In genomic region chr3:177904661-177905060, GRCh38 we compare ENCODE assay signal across 12 cellular contexts.
A peak's percentile ranks its signal among the peaks of the same experiment; 100 is the strongest.
DNase-seq lines count a peak whose midpoint lies in the region; ATAC-seq and TF ChIP-seq lines count a peak whose summit lies in the region.
"Had no signal": no experiment of that assay in that cellular context is flagged by ENCODE, and none has a peak within 500 bp of the region (broad histone marks: within the 10 kb centered on the region; RNA-seq: fewer than 3 reads in every experiment).

No MANE protein-coding gene starts in this region.

- H3K4me1 Mint-ChIP-seq in HFFc6 (ENCODE audit: low read depth) (peaks cover 49% of the 10 kb centered on the region), progenitor cell of endocrine pancreas (ENCODE audit: low read depth) (peaks cover 13% of the 10 kb centered on the region)

- H3K36me3 Mint-ChIP-seq in HFFc6 (ENCODE audit: low read depth), result peaks cover 14% of the 10 kb centered on the region
- H3K36me3 Mint-ChIP-seq in progenitor cell of endocrine pancreas (ENCODE audit: insufficient read depth), result peaks cover 3% of the 10 kb centered on the region

- intact Hi-C loops in body of pancreas (cut with DNase I), result no loop called here

- ATAC-seq in body of pancreas, result no peak
- no peak for ATAC-seq in thoracic aorta (ENCODE audit: insufficient number of reproducible peaks, low FRiP score, low read depth)
- no peak for ATAC-seq in HG03469 (IDR thresholded peaks at IDR 0.05; ENCODE audit: unreplicated experiment)

- no peak for TF ChIP-seq POLR2A in body of pancreas (IDR thresholded peaks at IDR 0.05)

- no peak for TF ChIP-seq CTCF in HFFc6 (IDR thresholded peaks at IDR 0.05)
- no peak for TF ChIP-seq CTCF in body of pancreas (IDR thresholded peaks at IDR 0.05)
- TF ChIP-seq CTCF in thoracic aorta (IDR thresholded peaks at IDR 0.05), result no peak
- no peak for TF ChIP-seq CTCF in progenitor cell of endocrine pancreas (IDR thresholded peaks at IDR 0.05; ENCODE audit: unreplicated experiment)

- H3K27ac Mint-ChIP-seq in HFFc6 (peak overlapping the region; percentile 91), progenitor cell of endocrine pancreas (no peak overlapping the region)
- H3K27ac Mint-ChIP-seq: activated T-helper 2 cell treated with anti-CD3 and anti-CD28 coated beads, Interferon-gamma antibody, Interleukin-2, Interleukin-4, amounts not matched to agents 10 μg/mL and 5 μg/mL and 100 μg/mL, durations not matched to agents 14 hours and 24 hours and 36 hours had no signal

- H3K27ac ChIP-seq in body of pancreas (peak overlapping the region; percentile 29 to 76 (median 64)), layer of hippocampus (ENCODE audit: low read depth, low read length) (peak overlapping the region; percentile 65), thoracic aorta (peak overlapping the region; percentile 67 to 70)

- H3K9me3 ChIP-seq in body of pancreas (peaks cover 0 to 4% (median 0%) of the 10 kb centered on the region in 3 donors), thoracic aorta (peaks cover 11% of the 10 kb centered on the region)

- peak overlapping the region; percentile 71 for H3K4me3 Mint-ChIP-seq in HFFc6
- no peak overlapping the region for H3K4me3 Mint-ChIP-seq in progenitor cell of endocrine pancreas (ENCODE audit: low read depth)

- no peak overlapping the region for H3K4me3 ChIP-seq in body of pancreas
- no peak overlapping the region for H3K4me3 ChIP-seq in thoracic aorta

- peaks cover 9% of the 10 kb centered on the region for H3K9me3 Mint-ChIP-seq in HFFc6
- H3K9me3 Mint-ChIP-seq in progenitor cell of endocrine pancreas (ENCODE audit: low read depth), result peaks cover 5% of the 10 kb centered on the region

- DNase-seq in HFFc6, result peak; percentile 62
- no peak for DNase-seq in body of pancreas
- no peak for DNase-seq in thoracic aorta (ENCODE audit: low spot score)
- DNase-seq in activated CD4-positive, alpha-beta T cell treated with anti-CD3 and anti-CD28 coated beads for 1 hour, result no peak
- no peak for DNase-seq in progenitor cell of endocrine pancreas (ENCODE audit: low spot score, unreplicated experiment)
- no peak for DNase-seq in NCI-H510A treated with DMSO at 0.1 percent for 48 hours (lab: John Stamatoyannopoulos, UW)
- DNase-seq: activated CD4-positive, alpha-beta T cell treated with anti-CD3 and anti-CD28 coated beads for 4 hours; Calu3; NCI-H1417 had no signal

- H3K4me1 ChIP-seq in body of pancreas (peaks cover 14% of the 10 kb centered on the region), thoracic aorta (ENCODE audit: control insufficient read depth in 1 of 2, low read depth in 2 of 2) (peaks cover 25 to 51% of the 10 kb centered on the region in 2 donors)

- H3K27me3 Mint-ChIP-seq in HFFc6 (ENCODE audit: insufficient read depth) (no peaks in the 10 kb centered on the region), progenitor cell of endocrine pancreas (no peaks in the 10 kb centered on the region)

- H3K27me3 ChIP-seq in body of pancreas (no peaks in the 10 kb centered on the region), layer of hippocampus (ENCODE audit: control insufficient read depth, insufficient read depth, low read length) (no peaks in the 10 kb centered on the region), thoracic aorta (replicated peaks; ENCODE audit: insufficient read depth) (no peaks in the 10 kb centered on the region)

- H3K36me3 ChIP-seq in body of pancreas (replicated peaks in 1 of 2; ENCODE audit: insufficient read depth in 1 of 2, low read depth in 2 of 2) (no peaks in the 10 kb centered on the region), thoracic aorta (no peaks in the 10 kb centered on the region)
